1 cellular context compared by ENCODE assay signal in genomic region chr1:185080425-185080824, GRCh38.
TF ChIP-seq lines count a peak whose summit lies in the region.

No MANE protein-coding gene starts in this region.

TF ChIP-seq in K562, 482 proteins besides CTCF, POLR2A, EP300 and RAD21 (continued from another document and continues in another):
- TF ChIP-seq ZNF592 (IDR thresholded peaks at IDR 0.05), result no peak
- no peak for TF ChIP-seq BCLAF1 (IDR thresholded peaks at IDR 0.05; ENCODE audit: borderline replicate concordance in 1 of 2, control insufficient read depth in 1 of 2, low read depth in 2 of 2, low read length in 1 of 2)
- TF ChIP-seq, protein P1, sequence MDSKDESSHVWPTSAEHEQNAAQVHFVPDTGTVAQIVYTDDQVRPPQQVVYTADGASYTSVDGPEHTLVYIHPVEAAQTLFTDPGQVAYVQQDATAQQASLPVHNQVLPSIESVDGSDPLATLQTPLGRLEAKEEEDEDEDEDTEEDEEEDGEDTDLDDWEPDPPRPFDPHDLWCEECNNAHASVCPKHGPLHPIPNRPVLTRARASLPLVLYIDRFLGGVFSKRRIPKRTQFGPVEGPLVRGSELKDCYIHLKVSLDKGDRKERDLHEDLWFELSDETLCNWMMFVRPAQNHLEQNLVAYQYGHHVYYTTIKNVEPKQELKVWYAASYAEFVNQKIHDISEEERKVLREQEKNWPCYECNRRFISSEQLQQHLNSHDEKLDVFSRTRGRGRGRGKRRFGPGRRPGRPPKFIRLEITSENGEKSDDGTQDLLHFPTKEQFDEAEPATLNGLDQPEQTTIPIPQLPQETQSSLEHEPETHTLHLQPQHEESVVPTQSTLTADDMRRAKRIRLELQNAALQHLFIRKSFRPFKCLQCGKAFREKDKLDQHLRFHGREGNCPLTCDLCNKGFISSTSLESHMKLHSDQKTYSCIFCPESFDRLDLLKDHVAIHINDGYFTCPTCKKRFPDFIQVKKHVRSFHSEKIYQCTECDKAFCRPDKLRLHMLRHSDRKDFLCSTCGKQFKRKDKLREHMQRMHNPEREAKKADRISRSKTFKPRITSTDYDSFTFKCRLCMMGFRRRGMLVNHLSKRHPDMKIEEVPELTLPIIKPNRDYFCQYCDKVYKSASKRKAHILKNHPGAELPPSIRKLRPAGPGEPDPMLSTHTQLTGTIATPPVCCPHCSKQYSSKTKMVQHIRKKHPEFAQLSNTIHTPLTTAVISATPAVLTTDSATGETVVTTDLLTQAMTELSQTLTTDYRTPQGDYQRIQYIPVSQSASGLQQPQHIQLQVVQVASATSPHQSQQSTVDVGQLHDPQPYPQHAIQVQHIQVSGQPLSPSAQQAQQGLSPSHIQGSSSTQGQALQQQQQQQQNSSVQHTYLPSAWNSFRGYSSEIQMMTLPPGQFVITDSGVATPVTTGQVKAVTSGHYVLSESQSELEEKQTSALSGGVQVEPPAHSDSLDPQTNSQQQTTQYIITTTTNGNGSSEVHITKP (IDR thresholded peaks at IDR 0.05; ENCODE audit: partially characterized antibody), result no peak
- TF ChIP-seq ZNF277 (CRISPR knock-in tag; IDR thresholded peaks at IDR 0.05; ENCODE audit: borderline replicate concordance), result no peak
- TF ChIP-seq SMARCA4 (IDR thresholded peaks at IDR 0.05), result peak; percentile 39; the same call in 1 of the 2 replicates
- no peak for TF ChIP-seq RFX1 (IDR thresholded peaks at IDR 0.05)
- TF ChIP-seq BHLHE40 (IDR thresholded peaks at IDR 0.05; ENCODE audit: low read length), result no peak
- TF ChIP-seq RBBP5 (IDR thresholded peaks at IDR 0.05; ENCODE audit: borderline replicate concordance, insufficient read depth, low read length, poor library complexity, severe bottlenecking), result no peak
- no peak for TF ChIP-seq RBM25 (IDR thresholded peaks at IDR 0.05; ENCODE audit: low read depth, low read length, severe bottlenecking)
- TF ChIP-seq DPF2 (IDR thresholded peaks at IDR 0.05), result peak; percentile 59; the same call in 1 of the 2 replicates
- TF ChIP-seq, protein P2, sequence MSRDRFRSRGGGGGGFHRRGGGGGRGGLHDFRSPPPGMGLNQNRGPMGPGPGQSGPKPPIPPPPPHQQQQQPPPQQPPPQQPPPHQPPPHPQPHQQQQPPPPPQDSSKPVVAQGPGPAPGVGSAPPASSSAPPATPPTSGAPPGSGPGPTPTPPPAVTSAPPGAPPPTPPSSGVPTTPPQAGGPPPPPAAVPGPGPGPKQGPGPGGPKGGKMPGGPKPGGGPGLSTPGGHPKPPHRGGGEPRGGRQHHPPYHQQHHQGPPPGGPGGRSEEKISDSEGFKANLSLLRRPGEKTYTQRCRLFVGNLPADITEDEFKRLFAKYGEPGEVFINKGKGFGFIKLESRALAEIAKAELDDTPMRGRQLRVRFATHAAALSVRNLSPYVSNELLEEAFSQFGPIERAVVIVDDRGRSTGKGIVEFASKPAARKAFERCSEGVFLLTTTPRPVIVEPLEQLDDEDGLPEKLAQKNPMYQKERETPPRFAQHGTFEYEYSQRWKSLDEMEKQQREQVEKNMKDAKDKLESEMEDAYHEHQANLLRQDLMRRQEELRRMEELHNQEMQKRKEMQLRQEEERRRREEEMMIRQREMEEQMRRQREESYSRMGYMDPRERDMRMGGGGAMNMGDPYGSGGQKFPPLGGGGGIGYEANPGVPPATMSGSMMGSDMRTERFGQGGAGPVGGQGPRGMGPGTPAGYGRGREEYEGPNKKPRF (IDR thresholded peaks at IDR 0.05; ENCODE audit: low read depth, low read length), result no peak
- TF ChIP-seq ZBTB43 (CRISPR knock-in tag; IDR thresholded peaks at IDR 0.05), result no peak
- peak; percentile 81 for TF ChIP-seq TEAD4 (IDR thresholded peaks at IDR 0.05; ENCODE audit: low read length)
- no peak for TF ChIP-seq TEAD4 (CRISPR knock-in tag; IDR thresholded peaks at IDR 0.05; ENCODE audit: borderline replicate concordance)
- no peak for TF ChIP-seq HNRNPL (IDR thresholded peaks at IDR 0.05; ENCODE audit: low read depth, low read length)
- 0 out of 2 replicates have a peak, but pooled peaks have one; percentile 19 for TF ChIP-seq PML (IDR thresholded peaks at IDR 0.05; ENCODE audit: low read length)
- TF ChIP-seq TRIM24 (IDR thresholded peaks at IDR 0.05), result peak; percentile 12 to 35; a peak in 1 of 4 replicates
- TF ChIP-seq E2F3 (CRISPR knock-in tag; IDR thresholded peaks at IDR 0.05), result no peak
- peak; percentile 35; the same call in 1 of the 2 replicates for TF ChIP-seq PKNOX1 (IDR thresholded peaks at IDR 0.05)
- TF ChIP-seq MAFF (IDR thresholded peaks at IDR 0.05; ENCODE audit: low read length), result peak; percentile 81
- TF ChIP-seq LCOR (CRISPR knock-in tag; IDR thresholded peaks at IDR 0.05), result no peak
- no peak for TF ChIP-seq TAF15 (IDR thresholded peaks at IDR 0.05; ENCODE audit: low read depth, low read length)
- no peak for TF ChIP-seq KAT7 (CRISPR knock-in tag; IDR thresholded peaks at IDR 0.05; ENCODE audit: borderline replicate concordance)
- TF ChIP-seq EWSR1 (IDR thresholded peaks at IDR 0.05; ENCODE audit: borderline replicate concordance, low read depth, partially characterized antibody), result no peak
- TF ChIP-seq C11orf30 (IDR thresholded peaks at IDR 0.05; ENCODE audit: low read depth), result peak; percentile 89
- no peak for TF ChIP-seq ZBTB34 (CRISPR knock-in tag; IDR thresholded peaks at IDR 0.05)
- TF ChIP-seq ERF (CRISPR knock-in tag; IDR thresholded peaks at IDR 0.05), result no peak
- no peak for TF ChIP-seq CCAR2 (IDR thresholded peaks at IDR 0.05; ENCODE audit: low read depth, low read length)
- TF ChIP-seq SOX6 (IDR thresholded peaks at IDR 0.05), result peak; percentile 58
- TF ChIP-seq ZFP1 (CRISPR knock-in tag; IDR thresholded peaks at IDR 0.05), result no peak
- TF ChIP-seq SREBF1 (IDR thresholded peaks at IDR 0.05; ENCODE audit: borderline replicate concordance, low read depth, low read length), result no peak
- TF ChIP-seq SAP30 (IDR thresholded peaks at IDR 0.05; ENCODE audit: borderline replicate concordance, insufficient read depth, low read depth, low read length, poor library complexity, severe bottlenecking), result no peak
- TF ChIP-seq HMG20B (CRISPR knock-in tag; IDR thresholded peaks at IDR 0.05), result no peak
- no peak for TF ChIP-seq ZNF696 (CRISPR knock-in tag; conservative IDR thresholded peaks at IDR 0.05)
- TF ChIP-seq ARID1B (IDR thresholded peaks at IDR 0.05), result peak; percentile 68
- no peak for TF ChIP-seq SIN3A (IDR thresholded peaks at IDR 0.05; ENCODE audit: borderline replicate concordance in 2 of 2, control insufficient read depth in 1 of 2, low read depth in 2 of 2, low read length in 2 of 2)
- TF ChIP-seq, protein P3, sequence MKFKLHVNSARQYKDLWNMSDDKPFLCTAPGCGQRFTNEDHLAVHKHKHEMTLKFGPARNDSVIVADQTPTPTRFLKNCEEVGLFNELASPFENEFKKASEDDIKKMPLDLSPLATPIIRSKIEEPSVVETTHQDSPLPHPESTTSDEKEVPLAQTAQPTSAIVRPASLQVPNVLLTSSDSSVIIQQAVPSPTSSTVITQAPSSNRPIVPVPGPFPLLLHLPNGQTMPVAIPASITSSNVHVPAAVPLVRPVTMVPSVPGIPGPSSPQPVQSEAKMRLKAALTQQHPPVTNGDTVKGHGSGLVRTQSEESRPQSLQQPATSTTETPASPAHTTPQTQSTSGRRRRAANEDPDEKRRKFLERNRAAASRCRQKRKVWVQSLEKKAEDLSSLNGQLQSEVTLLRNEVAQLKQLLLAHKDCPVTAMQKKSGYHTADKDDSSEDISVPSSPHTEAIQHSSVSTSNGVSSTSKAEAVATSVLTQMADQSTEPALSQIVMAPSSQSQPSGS (CRISPR knock-in tag; IDR thresholded peaks at IDR 0.05), result no peak
- TF ChIP-seq ILK (tag; IDR thresholded peaks at IDR 0.05; ENCODE audit: borderline replicate concordance, low read depth), result no peak
- TF ChIP-seq SMARCC2 (IDR thresholded peaks at IDR 0.05; ENCODE audit: low read depth), result no peak
- no peak for TF ChIP-seq ZNF224 (CRISPR knock-in tag; IDR thresholded peaks at IDR 0.05)
- peak; percentile 45; the same call in 1 of the 2 replicates for TF ChIP-seq MAFK (IDR thresholded peaks at IDR 0.05; ENCODE audit: low read length)
- no peak for TF ChIP-seq BRF1 (IDR thresholded peaks at IDR 0.05; ENCODE audit: borderline replicate concordance, extremely low read depth, insufficient read length)
- TF ChIP-seq CBFA2T3 (IDR thresholded peaks at IDR 0.05), result peak; percentile 85
- peak; percentile 76 for TF ChIP-seq NFE2 (IDR thresholded peaks at IDR 0.05; ENCODE audit: low read depth)
- no peak for TF ChIP-seq RHOXF2B (CRISPR knock-in tag; conservative IDR thresholded peaks at IDR 0.05)
- no peak for TF ChIP-seq CBX8 (IDR thresholded peaks at IDR 0.05; ENCODE audit: borderline replicate concordance, extremely low read depth, low read depth, low read length, poor library complexity, severe bottlenecking)
